Comparison of ENCODE assay signal across 21 cellular contexts in the genomic region with DNA sequence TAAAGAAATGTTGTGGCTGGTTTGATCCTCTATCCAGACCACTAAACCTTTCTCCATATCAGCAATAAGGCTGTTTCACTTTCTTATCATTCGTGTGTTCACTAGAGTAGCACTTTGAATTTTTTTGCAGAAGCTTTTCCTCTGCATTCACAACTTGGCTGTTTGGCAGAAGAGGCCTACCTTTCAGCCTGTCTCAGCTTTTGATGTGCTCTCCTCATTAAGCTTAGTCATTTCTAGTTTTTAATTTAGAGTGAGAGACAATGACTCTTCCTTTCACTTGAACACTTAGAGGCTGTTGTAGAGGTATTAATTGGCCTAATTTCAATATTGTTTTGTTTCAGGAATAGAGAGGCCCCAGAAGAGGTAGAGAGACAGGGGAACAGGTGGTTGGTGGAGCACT. TPM values are rescaled to one million over a fixed set of nuclear protein-coding genes. Genes with fewer than 3 reads are reported as not detected.
DNase-seq lines count a peak whose midpoint lies in the region; ATAC-seq, FAIRE-seq and TF ChIP-seq lines count a peak whose summit lies in the region.
"Had no signal": no experiment of that assay in that cellular context is flagged by ENCODE, and none has a peak within 500 bp of the region (broad histone marks: within the 10 kb centered on the region; RNA-seq: fewer than 3 reads in every experiment).

No MANE protein-coding gene starts in this region.

- H3K9me3 ChIP-seq in MM.1S (replicated peaks; ENCODE audit: insufficient read depth, low read length) (no peaks in the 10 kb centered on the region), GM12878 (replicated peaks; ENCODE audit: control insufficient read depth, insufficient read depth, low read length) (no peaks in the 10 kb centered on the region; the same call in 2 of the 3 replicates)
- H3K9me3 ChIP-seq: A549 had no signal

- H4K20me1 ChIP-seq in MM.1S (ENCODE audit: insufficient read depth, low read length) (no peaks in the 10 kb centered on the region), GM12878 (ENCODE audit: control insufficient read depth, insufficient read depth) (no peaks in the 10 kb centered on the region)

- SMC1A ChIA-PET in GM12878 (lab: Charles Lee; ENCODE audit: uncharacterized antibody, unreplicated experiment) = interaction anchor here (1.4 kb wide), 1 partner anchor 12 kb away, joined by 3 read pairs; no protein-coding TSS in a partner anchor

- H3K9me2 ChIP-seq in MM.1S (replicated peaks; ENCODE audit: insufficient read depth, low read length) = no peaks in the 10 kb centered on the region

- peaks cover 3% of the 10 kb centered on the region for H3K9me3 Mint-ChIP-seq in activated CD4-positive, alpha-beta T cell treated with anti-CD3 and anti-CD28 coated beads, Interleukin-2, amount 10 ng/mL, durations not matched to agents 24 days and 14 days
- no peaks in the 10 kb centered on the region for H3K9me3 Mint-ChIP-seq in activated naive CD4-positive, alpha-beta T cell treated with anti-CD3 and anti-CD28 coated beads for 36 hours

- POLR2A ChIA-PET in GM12878 (lab: Charles Lee) = no interaction called here

- peak overlapping the region; percentile 1 for H3K27ac Mint-ChIP-seq in activated CD4-positive, alpha-beta T cell treated with anti-CD3 and anti-CD28 coated beads, Interleukin-2, amount 10 ng/mL, durations not matched to agents 24 days and 14 days
- H3K27ac Mint-ChIP-seq in activated naive CD4-positive, alpha-beta T cell treated with anti-CD3 and anti-CD28 coated beads for 36 hours = peak overlapping the region; percentile 27
- H3K27ac Mint-ChIP-seq: B cell, CD14-positive monocyte had no signal

- RAD21 ChIA-PET in GM12878 (lab: Charles Lee; ENCODE audit: unreplicated experiment) = interaction anchor here (1.4 kb wide), 1 partner anchor 13 kb away, joined by 3 read pairs; a partner anchor contains a TSS

- H3K36me3 ChIP-seq in MM.1S (replicated peaks; ENCODE audit: insufficient read depth, low read length) (no peaks in the 10 kb centered on the region), GM12878 (ENCODE audit: control insufficient read depth in 2 of 2, insufficient read depth in 2 of 2, low read length in 1 of 2) (no peaks in the 10 kb centered on the region)

- no peak for TF ChIP-seq EP300 in GM12878 (IDR thresholded peaks at IDR 0.05; ENCODE audit: borderline replicate concordance in 1 of 2, control insufficient read depth in 1 of 2, low read depth in 2 of 2, low read length in 2 of 2)

- intact Hi-C loops in activated CD4-positive, alpha-beta T cell treated with anti-CD3 and anti-CD28 coated beads, Interleukin-2, amount 10 ng/mL, durations not matched to agents 24 days and 14 days (cut with micrococcal nuclease) = no loop called here
- intact Hi-C loops in activated naive CD4-positive, alpha-beta T cell treated with anti-CD3 and anti-CD28 coated beads for 36 hours (cut with micrococcal nuclease) = loop anchor here (1.0 to 2.0 kb wide), 2 partner anchors 13 to 138 kb away; a partner anchor contains a TSS
- intact Hi-C loops in GM12878 (cut with micrococcal nuclease; ENCODE audit: unreplicated experiment) = no loop called here

- peaks cover 5% of the 10 kb centered on the region for H3K4me1 Mint-ChIP-seq in activated CD4-positive, alpha-beta T cell treated with anti-CD3 and anti-CD28 coated beads, Interleukin-2, amount 10 ng/mL, durations not matched to agents 24 days and 14 days
- peaks cover 13% of the 10 kb centered on the region for H3K4me1 Mint-ChIP-seq in activated naive CD4-positive, alpha-beta T cell treated with anti-CD3 and anti-CD28 coated beads for 36 hours (ENCODE audit: low read depth)
- H3K4me1 Mint-ChIP-seq: B cell, CD14-positive monocyte had no signal

- H3K27ac ChIP-seq in MM.1S (ENCODE audit: low read length) = no peak overlapping the region
- no peak overlapping the region for H3K27ac ChIP-seq in GM12878 (ENCODE audit: control insufficient read depth, insufficient read depth)
- H3K27ac ChIP-seq: A549 had no signal

- DNase-seq in activated CD4-positive, alpha-beta T cell treated with anti-CD3 and anti-CD28 coated beads, Interleukin-2, amount 10 ng/mL, durations not matched to agents 24 days and 14 days = no peak
- no peak for DNase-seq in activated CD4-positive, alpha-beta T cell treated with anti-CD3 and anti-CD28 coated beads for 4 hours
- DNase-seq in activated naive CD4-positive, alpha-beta T cell treated with anti-CD3 and anti-CD28 coated beads for 36 hours = peak; percentile 46
- no peak for DNase-seq in activated naive CD4-positive, alpha-beta T cell (lab: John Stamatoyannopoulos, UW)
- DNase-seq in MM.1S = peak; percentile 30
- no peak for DNase-seq in GM12878 (ENCODE audit: low read depth, low spot score)
- DNase-seq in mesenteric fat pad (ENCODE audit: low spot score) = no peak
- DNase-seq: GOT3, KBM-7, NCI-H1105, NCI-H146, NCI-H2029, NCI-H2227 treated with DMSO at 0.1 percent for 48 hours, NCI-H510A had no signal

- CTCF ChIA-PET in activated naive CD4-positive, alpha-beta T cell treated with anti-CD3 and anti-CD28 coated beads for 36 hours (lab: Charles Lee) = interaction anchor here (0.6 kb wide), 1 partner anchor 195 kb away, joined by 3 read pairs; no protein-coding TSS in a partner anchor
- CTCF ChIA-PET in GM12878 (lab: Yijun Ruan, JAX) = interaction anchor here (1.5 kb wide), 1 partner anchor 197 kb away, joined by 3 read pairs; no protein-coding TSS in a partner anchor

- H3K27me3 Mint-ChIP-seq in activated CD4-positive, alpha-beta T cell treated with anti-CD3 and anti-CD28 coated beads, Interleukin-2, amount 10 ng/mL, durations not matched to agents 24 days and 14 days = no peaks in the 10 kb centered on the region
- H3K27me3 Mint-ChIP-seq in activated naive CD4-positive, alpha-beta T cell treated with anti-CD3 and anti-CD28 coated beads for 36 hours (ENCODE audit: low read depth) = no peaks in the 10 kb centered on the region
- H3K27me3 Mint-ChIP-seq: B cell had no signal

- H3K36me3 Mint-ChIP-seq in activated CD4-positive, alpha-beta T cell treated with anti-CD3 and anti-CD28 coated beads, Interleukin-2, amount 10 ng/mL, durations not matched to agents 24 days and 14 days (ENCODE audit: low read depth) = no peaks in the 10 kb centered on the region
- peaks cover 3% of the 10 kb centered on the region for H3K36me3 Mint-ChIP-seq in activated naive CD4-positive, alpha-beta T cell treated with anti-CD3 and anti-CD28 coated beads for 36 hours (ENCODE audit: low read depth)
- H3K36me3 Mint-ChIP-seq: CD14-positive monocyte had no signal

- H3K9ac ChIP-seq in MM.1S (ENCODE audit: low read length) (no peak overlapping the region), GM12878 (ENCODE audit: control insufficient read depth, insufficient read depth, low read length) (no peak overlapping the region)

- TF ChIP-seq CTCF in MM.1S (IDR thresholded peaks at IDR 0.05; ENCODE audit: low read length) (no peak), GM12878 (IDR thresholded peaks at IDR 0.05 in 2 of 3, conservative IDR thresholded peaks at IDR 0.05 in 1 of 3; ENCODE audit: control insufficient read depth in 2 of 3, extremely low read depth in 1 of 3, insufficient read depth in 1 of 3, low read depth in 3 of 3, low read length in 3 of 3) (no peak)

- peak; percentile 21; the same call in 2 of the 3 replicates for ATAC-seq in GM12878
- ATAC-seq in SK-N-SH treated with all-trans-retinoic acid at 6 μM for 48 hours = no peak
- ATAC-seq: A549, HCT116 had no signal

- H3K27me3 ChIP-seq in MM.1S (replicated peaks; ENCODE audit: insufficient read depth, low read length) (no peaks in the 10 kb centered on the region), GM12878 (replicated peaks in 1 of 2; ENCODE audit: control insufficient read depth in 2 of 2, insufficient read depth in 2 of 2, low read length in 1 of 2) (no peaks in the 10 kb centered on the region)

- TF ChIP-seq POLR2A in GM12878 (IDR thresholded peaks at IDR 0.05; ENCODE audit: low read depth, low read length) = no peak

- in situ Hi-C loops in GM12878 (cut with MboI) = no loop called here

- H3K4me1 ChIP-seq in MM.1S (ENCODE audit: low read length) (no peaks in the 10 kb centered on the region; the same call in 1 of the 2 replicates), GM12878 (ENCODE audit: control insufficient read depth, insufficient read depth, low read length) (no peaks in the 10 kb centered on the region)
- H3K4me1 ChIP-seq: A549 had no signal

- WGBS in GM12878 (ENCODE audit: insufficient coverage, insufficient replicate concordance, low lambda C conversion rate, missing lambda C conversion rate) = 0% methylated on average over 1 of the region's 1 CpG

- H3K4me2 ChIP-seq in MM.1S (ENCODE audit: low read depth, low read length) (no peak overlapping the region), GM12878 (ENCODE audit: control insufficient read depth, insufficient read depth) (no peak overlapping the region)
- H3K4me2 ChIP-seq: A549 had no signal

- H3F3A ChIP-seq in MM.1S (ENCODE audit: insufficient read depth, low read length) = no peaks in the 10 kb centered on the region

- H3K4me3 Mint-ChIP-seq in activated CD4-positive, alpha-beta T cell treated with anti-CD3 and anti-CD28 coated beads, Interleukin-2, amount 10 ng/mL, durations not matched to agents 24 days and 14 days = no peak overlapping the region
- H3K4me3 Mint-ChIP-seq in activated naive CD4-positive, alpha-beta T cell treated with anti-CD3 and anti-CD28 coated beads for 36 hours = no peak overlapping the region
- H3K4me3 Mint-ChIP-seq: B cell, CD14-positive monocyte had no signal

- H3K4me3 ChIP-seq in MM.1S (ENCODE audit: low read length) (no peak overlapping the region), GM12878 (no peak overlapping the region)
- H3K4me3 ChIP-seq: A549 had no signal

- TF ChIP-seq RAD21 in GM12878 (IDR thresholded peaks at IDR 0.05; ENCODE audit: insufficient read depth, low read depth, low read length) = no peak

- FAIRE-seq in GM12878 (lab: Jason Lieb, UNC) = no peak
- FAIRE-seq: A549, G401.6, GM19239 had no signal

- H2AFZ ChIP-seq in MM.1S (ENCODE audit: low read length) (0 out of 2 replicates have a peak overlapping the region, but pooled peaks have one; percentile 37), GM12878 (ENCODE audit: control insufficient read depth, low read depth, low read length) (no peak overlapping the region)

- H3K79me2 ChIP-seq in MM.1S (ENCODE audit: low read length) (no peaks in the 10 kb centered on the region), GM12878 (ENCODE audit: control insufficient read depth, insufficient read depth, low read length) (no peaks in the 10 kb centered on the region)

- no TSS peak for BruUV-seq in GM12878 (replicated peaks; lab: Mats Ljungman, UMichigan)

RNA-seq across cellular contexts. Expression of a gene that starts 13.8 kb away (rescaled TPM):
- 0.17 and 0.19 TPM in 2 replicates for total RNA-seq in activated CD4-positive, alpha-beta T cell treated with anti-CD3 and anti-CD28 coated beads, Interleukin-2, amount 10 ng/mL, durations not matched to agents 24 days and 14 days
- total RNA-seq in activated naive CD4-positive, alpha-beta T cell treated with anti-CD3 and anti-CD28 coated beads for 36 hours = under 1 TPM; 0.54 to 0.60 TPM
- 0.31 and 0.39 TPM in 2 replicates for total RNA-seq in GM12878 (2013; cell fraction: nucleolus; rRNA removed)
- 0.05 and 0.06 TPM in 2 replicates for total RNA-seq in GM12878 (2014; rRNA removed)
- total RNA-seq in GM12878 (2014; rRNA removed; fragmentation: Illumina TruSeq; extraction: Trizol) = 0.13 and 0.55 TPM in 2 replicates
- 0.13 and 0.21 TPM in 2 replicates for total RNA-seq in GM12878 (2021)
- 0.17 TPM for polyA plus RNA-seq in GM12878 (2011; ENCODE audit: low read depth)
- polyA plus RNA-seq in GM12878 (2011; rRNA removed) = 0.35 and 0.37 TPM in 2 replicates
- polyA plus RNA-seq in GM12878 (2011; cell fraction: cytosol; rRNA removed) = 0.23 and 0.33 TPM in 2 replicates
- polyA plus RNA-seq in GM12878 (2011; cell fraction: nucleus; rRNA removed) = 0.13 and 0.24 TPM in 2 replicates
- 0.31 and 0.46 TPM in 2 replicates for polyA plus RNA-seq in GM12878 (2012)
- polyA plus RNA-seq in GM12878 (2014; fragmentation: Illumina TruSeq; extraction: Trizol) = 0.03 and 0.15 TPM in 2 replicates
- polyA plus RNA-seq in GM12878 (2014; fragmentation: Nextera tagmentation; extraction: Ambion mirVana) = under 1 TPM; 0.06 to 0.20 TPM
- polyA plus RNA-seq in GM12878 (2014; rRNA removed) = 0.18 TPM in 2 replicates
- polyA plus RNA-seq in GM12878 (2016; fragmentation: Nextera tagmentation; extraction: Ambion mirVana) = not detected
- polyA minus RNA-seq in GM12878 (2011; rRNA and poly(A)+ RNA removed) = 0.22 and 0.31 TPM in 2 replicates
- polyA minus RNA-seq in GM12878 (2011; cell fraction: cytosol; rRNA and poly(A)+ RNA removed) = not detected in 2 replicates
- 0.24 and 0.29 TPM in 2 replicates for polyA minus RNA-seq in GM12878 (2011; cell fraction: nucleus; rRNA and poly(A)+ RNA removed)
- 1.2 TPM for total RNA-seq in mesenteric fat pad

Comparison
In these comparisons a context has a peak if more than half of its experiments do, and no peak if none do; other contexts are left out.
1. DNase-seq: peak in activated naive CD4-positive, alpha-beta T cell treated with anti-CD3 and anti-CD28 coated beads for 36 hours (single experiment) and MM.1S (single experiment); none in activated CD4-positive, alpha-beta T cell treated with anti-CD3 and anti-CD28 coated beads, Interleukin-2, amount 10 ng/mL, durations not matched to agents 24 days and 14 days (single experiment), activated CD4-positive, alpha-beta T cell treated with anti-CD3 and anti-CD28 coated beads for 4 hours (0 of 2), activated naive CD4-positive, alpha-beta T cell (0 of 4), GM12878 (single experiment) and mesenteric fat pad (single experiment).